In the genomic region with DNA sequence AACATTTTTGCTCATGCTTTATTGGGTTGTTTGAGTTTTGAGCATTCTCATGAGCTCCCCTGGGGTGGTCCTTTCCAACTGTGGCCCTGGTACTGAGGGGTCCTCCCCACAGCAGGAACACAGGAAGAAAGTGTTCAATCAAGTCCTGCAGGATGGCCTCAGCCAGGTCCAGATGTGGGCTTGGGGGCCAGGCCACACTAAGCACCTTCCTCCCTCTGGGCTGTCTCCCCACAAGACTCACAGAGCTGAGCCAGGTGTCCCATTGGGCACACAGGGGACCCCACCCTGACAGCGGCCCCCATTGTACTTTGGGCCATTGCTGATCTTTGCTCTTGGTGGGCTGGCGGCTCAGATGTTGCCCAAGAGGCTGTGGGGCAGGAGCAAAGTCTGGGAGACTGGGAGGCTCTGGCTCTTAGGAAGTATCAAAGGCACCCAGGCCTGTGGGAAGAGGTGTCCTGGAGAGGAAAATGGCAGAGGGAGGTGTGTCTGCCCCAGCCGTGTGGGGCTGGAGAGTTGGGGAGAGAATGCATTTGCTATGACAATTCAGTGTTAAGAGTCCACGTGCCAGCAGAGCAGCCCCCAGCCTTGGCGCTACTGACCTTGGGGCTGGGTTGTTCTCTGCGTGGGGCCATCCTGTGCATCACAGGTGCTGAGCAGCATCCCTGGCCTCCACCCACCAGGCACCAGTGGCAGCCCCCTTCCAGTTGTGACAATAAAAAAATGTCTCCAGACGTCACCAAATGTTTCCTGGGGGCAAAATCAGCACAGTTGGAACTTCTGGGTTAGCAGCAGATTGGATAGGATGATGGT, we compare ENCODE assay signal across 1 cellular context.
TF ChIP-seq lines count a peak whose summit lies in the region.

No MANE protein-coding gene starts in this region.

TF ChIP-seq in HepG2, 621 proteins besides CTCF, POLR2A, EP300 and RAD21 (continued from another document):
- TF ChIP-seq, protein P1, sequence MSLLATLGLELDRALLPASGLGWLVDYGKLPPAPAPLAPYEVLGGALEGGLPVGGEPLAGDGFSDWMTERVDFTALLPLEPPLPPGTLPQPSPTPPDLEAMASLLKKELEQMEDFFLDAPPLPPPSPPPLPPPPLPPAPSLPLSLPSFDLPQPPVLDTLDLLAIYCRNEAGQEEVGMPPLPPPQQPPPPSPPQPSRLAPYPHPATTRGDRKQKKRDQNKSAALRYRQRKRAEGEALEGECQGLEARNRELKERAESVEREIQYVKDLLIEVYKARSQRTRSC (CRISPR knock-in tag; IDR thresholded peaks at IDR 0.05; ENCODE audit: low read depth), result no peak
- TF ChIP-seq, protein P2, sequence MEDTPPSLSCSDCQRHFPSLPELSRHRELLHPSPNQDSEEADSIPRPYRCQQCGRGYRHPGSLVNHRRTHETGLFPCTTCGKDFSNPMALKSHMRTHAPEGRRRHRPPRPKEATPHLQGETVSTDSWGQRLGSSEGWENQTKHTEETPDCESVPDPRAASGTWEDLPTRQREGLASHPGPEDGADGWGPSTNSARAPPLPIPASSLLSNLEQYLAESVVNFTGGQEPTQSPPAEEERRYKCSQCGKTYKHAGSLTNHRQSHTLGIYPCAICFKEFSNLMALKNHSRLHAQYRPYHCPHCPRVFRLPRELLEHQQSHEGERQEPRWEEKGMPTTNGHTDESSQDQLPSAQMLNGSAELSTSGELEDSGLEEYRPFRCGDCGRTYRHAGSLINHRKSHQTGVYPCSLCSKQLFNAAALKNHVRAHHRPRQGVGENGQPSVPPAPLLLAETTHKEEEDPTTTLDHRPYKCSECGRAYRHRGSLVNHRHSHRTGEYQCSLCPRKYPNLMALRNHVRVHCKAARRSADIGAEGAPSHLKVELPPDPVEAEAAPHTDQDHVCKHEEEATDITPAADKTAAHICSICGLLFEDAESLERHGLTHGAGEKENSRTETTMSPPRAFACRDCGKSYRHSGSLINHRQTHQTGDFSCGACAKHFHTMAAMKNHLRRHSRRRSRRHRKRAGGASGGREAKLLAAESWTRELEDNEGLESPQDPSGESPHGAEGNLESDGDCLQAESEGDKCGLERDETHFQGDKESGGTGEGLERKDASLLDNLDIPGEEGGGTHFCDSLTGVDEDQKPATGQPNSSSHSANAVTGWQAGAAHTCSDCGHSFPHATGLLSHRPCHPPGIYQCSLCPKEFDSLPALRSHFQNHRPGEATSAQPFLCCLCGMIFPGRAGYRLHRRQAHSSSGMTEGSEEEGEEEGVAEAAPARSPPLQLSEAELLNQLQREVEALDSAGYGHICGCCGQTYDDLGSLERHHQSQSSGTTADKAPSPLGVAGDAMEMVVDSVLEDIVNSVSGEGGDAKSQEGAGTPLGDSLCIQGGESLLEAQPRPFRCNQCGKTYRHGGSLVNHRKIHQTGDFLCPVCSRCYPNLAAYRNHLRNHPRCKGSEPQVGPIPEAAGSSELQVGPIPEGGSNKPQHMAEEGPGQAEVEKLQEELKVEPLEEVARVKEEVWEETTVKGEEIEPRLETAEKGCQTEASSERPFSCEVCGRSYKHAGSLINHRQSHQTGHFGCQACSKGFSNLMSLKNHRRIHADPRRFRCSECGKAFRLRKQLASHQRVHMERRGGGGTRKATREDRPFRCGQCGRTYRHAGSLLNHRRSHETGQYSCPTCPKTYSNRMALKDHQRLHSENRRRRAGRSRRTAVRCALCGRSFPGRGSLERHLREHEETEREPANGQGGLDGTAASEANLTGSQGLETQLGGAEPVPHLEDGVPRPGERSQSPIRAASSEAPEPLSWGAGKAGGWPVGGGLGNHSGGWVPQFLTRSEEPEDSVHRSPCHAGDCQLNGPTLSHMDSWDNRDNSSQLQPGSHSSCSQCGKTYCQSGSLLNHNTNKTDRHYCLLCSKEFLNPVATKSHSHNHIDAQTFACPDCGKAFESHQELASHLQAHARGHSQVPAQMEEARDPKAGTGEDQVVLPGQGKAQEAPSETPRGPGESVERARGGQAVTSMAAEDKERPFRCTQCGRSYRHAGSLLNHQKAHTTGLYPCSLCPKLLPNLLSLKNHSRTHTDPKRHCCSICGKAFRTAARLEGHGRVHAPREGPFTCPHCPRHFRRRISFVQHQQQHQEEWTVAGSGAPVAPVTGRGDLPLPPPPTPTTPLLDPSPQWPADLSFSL (CRISPR knock-in tag; IDR thresholded peaks at IDR 0.05), result no peak
- TF ChIP-seq, protein P3, sequence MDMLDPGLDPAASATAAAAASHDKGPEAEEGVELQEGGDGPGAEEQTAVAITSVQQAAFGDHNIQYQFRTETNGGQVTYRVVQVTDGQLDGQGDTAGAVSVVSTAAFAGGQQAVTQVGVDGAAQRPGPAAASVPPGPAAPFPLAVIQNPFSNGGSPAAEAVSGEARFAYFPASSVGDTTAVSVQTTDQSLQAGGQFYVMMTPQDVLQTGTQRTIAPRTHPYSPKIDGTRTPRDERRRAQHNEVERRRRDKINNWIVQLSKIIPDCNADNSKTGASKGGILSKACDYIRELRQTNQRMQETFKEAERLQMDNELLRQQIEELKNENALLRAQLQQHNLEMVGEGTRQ (IDR thresholded peaks at IDR 0.05; ENCODE audit: low read depth, low read length), result no peak
- TF ChIP-seq, protein P3 (CRISPR knock-in tag; IDR thresholded peaks at IDR 0.05; ENCODE audit: borderline replicate concordance), result no peak
- TF ChIP-seq CCDC6 (CRISPR knock-in tag; IDR thresholded peaks at IDR 0.05) (no peak), ZNF839 (CRISPR knock-in tag; IDR thresholded peaks at IDR 0.05; ENCODE audit: borderline replicate concordance) (no peak), ZNF564 (CRISPR knock-in tag; IDR thresholded peaks at IDR 0.05) (no peak), ZNF816 (CRISPR knock-in tag; IDR thresholded peaks at IDR 0.05; ENCODE audit: borderline replicate concordance) (no peak), ZBTB7B (CRISPR knock-in tag; IDR thresholded peaks at IDR 0.05) (peak; percentile 45; the same call in 1 of the 2 replicates), TSC22D2 (CRISPR knock-in tag; IDR thresholded peaks at IDR 0.05; ENCODE audit: borderline replicate concordance) (no peak), ZBTB1 (CRISPR knock-in tag; IDR thresholded peaks at IDR 0.05; ENCODE audit: borderline replicate concordance) (no peak), JUN (CRISPR knock-in tag; IDR thresholded peaks at IDR 0.05) (no peak), ZFP82 (CRISPR knock-in tag; IDR thresholded peaks at IDR 0.05; ENCODE audit: borderline replicate concordance) (no peak), JUNB (CRISPR knock-in tag; IDR thresholded peaks at IDR 0.05; ENCODE audit: borderline replicate concordance) (no peak), ZNF720 (CRISPR knock-in tag; IDR thresholded peaks at IDR 0.05) (no peak), TGIF2 (CRISPR knock-in tag; IDR thresholded peaks at IDR 0.05) (no peak), GATA4 (IDR thresholded peaks at IDR 0.05; ENCODE audit: borderline replicate concordance, low read depth) (no peak), ELF3 (CRISPR knock-in tag; IDR thresholded peaks at IDR 0.05) (no peak), CEBPB (IDR thresholded peaks at IDR 0.05; ENCODE audit: borderline replicate concordance, low read depth, low read length) (peak; percentile 44; the same call in 1 of the 2 replicates), ZNF737 (CRISPR knock-in tag; IDR thresholded peaks at IDR 0.05; ENCODE audit: borderline replicate concordance) (no peak), HNF4G (IDR thresholded peaks at IDR 0.05; ENCODE audit: borderline replicate concordance, low read depth, low read length) (peak; percentile 57), HNF4G (CRISPR knock-in tag; IDR thresholded peaks at IDR 0.05; ENCODE audit: borderline replicate concordance, low read depth) (no peak), ZBTB20 (CRISPR knock-in tag; IDR thresholded peaks at IDR 0.05; ENCODE audit: borderline replicate concordance, low read depth) (no peak)
- TF ChIP-seq, protein P4, sequence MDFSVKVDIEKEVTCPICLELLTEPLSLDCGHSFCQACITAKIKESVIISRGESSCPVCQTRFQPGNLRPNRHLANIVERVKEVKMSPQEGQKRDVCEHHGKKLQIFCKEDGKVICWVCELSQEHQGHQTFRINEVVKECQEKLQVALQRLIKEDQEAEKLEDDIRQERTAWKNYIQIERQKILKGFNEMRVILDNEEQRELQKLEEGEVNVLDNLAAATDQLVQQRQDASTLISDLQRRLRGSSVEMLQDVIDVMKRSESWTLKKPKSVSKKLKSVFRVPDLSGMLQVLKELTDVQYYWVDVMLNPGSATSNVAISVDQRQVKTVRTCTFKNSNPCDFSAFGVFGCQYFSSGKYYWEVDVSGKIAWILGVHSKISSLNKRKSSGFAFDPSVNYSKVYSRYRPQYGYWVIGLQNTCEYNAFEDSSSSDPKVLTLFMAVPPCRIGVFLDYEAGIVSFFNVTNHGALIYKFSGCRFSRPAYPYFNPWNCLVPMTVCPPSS (IDR thresholded peaks at IDR 0.05), result no peak
- TF ChIP-seq, protein P5, sequence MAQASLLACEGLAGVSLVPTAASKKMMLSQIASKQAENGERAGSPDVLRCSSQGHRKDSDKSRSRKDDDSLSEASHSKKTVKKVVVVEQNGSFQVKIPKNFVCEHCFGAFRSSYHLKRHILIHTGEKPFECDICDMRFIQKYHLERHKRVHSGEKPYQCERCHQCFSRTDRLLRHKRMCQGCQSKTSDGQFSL (CRISPR knock-in tag; IDR thresholded peaks at IDR 0.05), result no peak
- TF ChIP-seq, protein P6, sequence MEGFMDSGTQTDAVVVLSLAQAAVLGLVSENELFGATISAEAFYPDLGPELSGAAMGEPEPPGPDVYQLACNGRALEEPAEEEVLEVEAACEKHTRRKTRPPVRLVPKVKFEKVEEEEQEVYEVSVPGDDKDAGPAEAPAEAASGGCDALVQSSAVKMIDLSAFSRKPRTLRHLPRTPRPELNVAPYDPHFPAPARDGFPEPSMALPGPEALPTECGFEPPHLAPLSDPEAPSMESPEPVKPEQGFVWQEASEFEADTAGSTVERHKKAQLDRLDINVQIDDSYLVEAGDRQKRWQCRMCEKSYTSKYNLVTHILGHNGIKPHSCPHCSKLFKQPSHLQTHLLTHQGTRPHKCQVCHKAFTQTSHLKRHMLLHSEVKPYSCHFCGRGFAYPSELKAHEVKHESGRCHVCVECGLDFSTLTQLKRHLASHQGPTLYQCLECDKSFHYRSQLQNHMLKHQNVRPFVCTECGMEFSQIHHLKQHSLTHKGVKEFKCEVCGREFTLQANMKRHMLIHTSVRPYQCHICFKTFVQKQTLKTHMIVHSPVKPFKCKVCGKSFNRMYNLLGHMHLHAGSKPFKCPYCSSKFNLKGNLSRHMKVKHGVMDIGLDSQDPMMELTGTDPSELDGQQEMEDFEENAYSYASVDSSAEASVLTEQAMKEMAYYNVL (CRISPR knock-in tag; IDR thresholded peaks at IDR 0.05; ENCODE audit: borderline replicate concordance), result no peak
- TF ChIP-seq, protein P7, sequence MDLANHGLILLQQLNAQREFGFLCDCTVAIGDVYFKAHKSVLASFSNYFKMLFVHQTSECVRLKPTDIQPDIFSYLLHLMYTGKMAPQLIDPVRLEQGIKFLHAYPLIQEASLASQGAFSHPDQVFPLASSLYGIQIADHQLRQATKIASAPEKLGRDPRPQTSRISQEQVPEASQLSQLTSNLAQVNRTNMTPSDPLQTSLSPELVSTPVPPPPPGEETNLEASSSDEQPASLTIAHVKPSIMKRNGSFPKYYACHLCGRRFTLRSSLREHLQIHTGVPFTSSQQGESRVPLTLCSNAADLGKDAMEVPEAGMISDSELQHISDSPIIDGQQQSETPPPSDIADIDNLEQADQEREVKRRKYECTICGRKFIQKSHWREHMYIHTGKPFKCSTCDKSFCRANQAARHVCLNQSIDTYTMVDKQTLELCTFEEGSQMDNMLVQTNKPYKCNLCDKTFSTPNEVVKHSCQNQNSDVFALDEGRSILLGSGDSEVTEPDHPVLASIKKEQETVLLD (CRISPR knock-in tag; IDR thresholded peaks at IDR 0.05; ENCODE audit: low read depth), result no peak
- TF ChIP-seq, protein P8, sequence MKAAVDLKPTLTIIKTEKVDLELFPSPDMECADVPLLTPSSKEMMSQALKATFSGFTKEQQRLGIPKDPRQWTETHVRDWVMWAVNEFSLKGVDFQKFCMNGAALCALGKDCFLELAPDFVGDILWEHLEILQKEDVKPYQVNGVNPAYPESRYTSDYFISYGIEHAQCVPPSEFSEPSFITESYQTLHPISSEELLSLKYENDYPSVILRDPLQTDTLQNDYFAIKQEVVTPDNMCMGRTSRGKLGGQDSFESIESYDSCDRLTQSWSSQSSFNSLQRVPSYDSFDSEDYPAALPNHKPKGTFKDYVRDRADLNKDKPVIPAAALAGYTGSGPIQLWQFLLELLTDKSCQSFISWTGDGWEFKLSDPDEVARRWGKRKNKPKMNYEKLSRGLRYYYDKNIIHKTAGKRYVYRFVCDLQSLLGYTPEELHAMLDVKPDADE (CRISPR knock-in tag; IDR thresholded peaks at IDR 0.05), result no peak
- TF ChIP-seq, protein P9, sequence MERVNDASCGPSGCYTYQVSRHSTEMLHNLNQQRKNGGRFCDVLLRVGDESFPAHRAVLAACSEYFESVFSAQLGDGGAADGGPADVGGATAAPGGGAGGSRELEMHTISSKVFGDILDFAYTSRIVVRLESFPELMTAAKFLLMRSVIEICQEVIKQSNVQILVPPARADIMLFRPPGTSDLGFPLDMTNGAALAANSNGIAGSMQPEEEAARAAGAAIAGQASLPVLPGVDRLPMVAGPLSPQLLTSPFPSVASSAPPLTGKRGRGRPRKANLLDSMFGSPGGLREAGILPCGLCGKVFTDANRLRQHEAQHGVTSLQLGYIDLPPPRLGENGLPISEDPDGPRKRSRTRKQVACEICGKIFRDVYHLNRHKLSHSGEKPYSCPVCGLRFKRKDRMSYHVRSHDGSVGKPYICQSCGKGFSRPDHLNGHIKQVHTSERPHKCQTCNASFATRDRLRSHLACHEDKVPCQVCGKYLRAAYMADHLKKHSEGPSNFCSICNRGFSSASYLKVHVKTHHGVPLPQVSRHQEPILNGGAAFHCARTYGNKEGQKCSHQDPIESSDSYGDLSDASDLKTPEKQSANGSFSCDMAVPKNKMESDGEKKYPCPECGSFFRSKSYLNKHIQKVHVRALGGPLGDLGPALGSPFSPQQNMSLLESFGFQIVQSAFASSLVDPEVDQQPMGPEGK (CRISPR knock-in tag; IDR thresholded peaks at IDR 0.05), result peak; percentile 78
- TF ChIP-seq, protein P10, sequence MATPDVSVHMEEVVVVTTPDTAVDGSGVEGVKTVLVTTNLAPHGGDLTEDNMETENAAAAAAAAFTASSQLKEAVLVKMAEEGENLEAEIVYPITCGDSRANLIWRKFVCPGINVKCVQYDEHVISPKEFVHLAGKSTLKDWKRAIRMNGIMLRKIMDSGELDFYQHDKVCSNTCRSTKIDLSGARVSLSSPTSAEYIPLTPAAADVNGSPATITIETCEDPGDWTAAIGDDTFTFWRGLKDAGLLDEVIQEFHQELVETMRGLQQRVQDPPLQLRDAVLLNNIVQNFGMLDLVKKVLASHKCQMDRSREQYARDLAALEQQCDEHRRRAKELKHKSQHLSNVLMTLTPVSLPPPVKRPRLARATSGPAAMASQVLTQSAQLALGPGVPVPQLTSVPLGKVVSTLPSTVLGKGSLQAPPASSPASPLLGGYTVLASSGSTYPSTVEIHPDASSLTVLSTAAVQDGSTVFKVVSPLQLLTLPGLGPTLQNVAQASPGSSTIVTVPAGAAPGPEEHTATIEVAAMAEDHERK (CRISPR knock-in tag; IDR thresholded peaks at IDR 0.05; ENCODE audit: low read depth), result no peak
